ENCODE assay signal across 11 cellular contexts in genomic region chr1:220956861-220957605, GRCh38.
DNase-seq lines count a peak whose midpoint lies in the region; ATAC-seq, FAIRE-seq and TF ChIP-seq lines count a peak whose summit lies in the region.
"Had no signal": no experiment of that assay in that cellular context is flagged by ENCODE, and none has a peak within 500 bp of the region (broad histone marks: within the 10 kb centered on the region; RNA-seq: fewer than 3 reads in every experiment).

No MANE protein-coding gene starts in this region.

- H3K4me1 ChIP-seq in gastrocnemius medialis = no peaks in the 10 kb centered on the region

- no peak for TF ChIP-seq POLR2A in gastrocnemius medialis (IDR thresholded peaks at IDR 0.05)

- no peaks in the 10 kb centered on the region for H3K9me3 ChIP-seq in gastrocnemius medialis

- H3K27ac ChIP-seq in gastrocnemius medialis = peak overlapping the region in 1 of 4 donors; percentile 12

- H3K27me3 ChIP-seq in gastrocnemius medialis = no peaks in the 10 kb centered on the region

- intact Hi-C loops in gastrocnemius medialis (cut with DNase I; ENCODE audit: low total_unique reads) = no loop called here

- H3K36me3 ChIP-seq in gastrocnemius medialis = no peaks in the 10 kb centered on the region

- FAIRE-seq in RCC 7860 (lab: Jason Lieb, UNC) = peak; percentile 95

- in situ Hi-C loops in gastrocnemius medialis (cut with MboI; ENCODE audit: low sequenced_read_pairs in 4 of 4) = no loop called here

- H3K4me3 ChIP-seq in fibroblast of mammary gland (ENCODE audit: control insufficient read depth, low read depth, low read length) = no peak overlapping the region
- H3K4me3 ChIP-seq in gastrocnemius medialis = no peak overlapping the region

- TF ChIP-seq CTCF in fibroblast of mammary gland (conservative IDR thresholded peaks at IDR 0.05; ENCODE audit: control insufficient read depth, insufficient read depth, low read depth, low read length) (no peak), gastrocnemius medialis (IDR thresholded peaks at IDR 0.05 in 4 of 5, conservative IDR thresholded peaks at IDR 0.05 in 1 of 5) (no peak)

- peak; percentile 62 to 80 for ATAC-seq in gastrocnemius medialis
- ATAC-seq: natural killer cell had no signal

- DNase-seq in ELR (ENCODE audit: low read depth) (peak; percentile 95), RCC 7860 (ENCODE audit: low spot score) (peak; percentile 90), fibroblast of mammary gland (ENCODE audit: low read depth) (peak; percentile 100), gastrocnemius medialis (no peak), COR-L47 (lab: John Stamatoyannopoulos, UW) (no peak), NCI-H446 treated with DMSO at 0.1 percent for 48 hours (lab: John Stamatoyannopoulos, UW) (no peak)
- no peak for DNase-seq in activated T-cell treated with anti-CD3 and anti-CD28 coated beads, Interleukin-2, amount 50 U/mL, for 48 hours
- no peak for DNase-seq in central memory CD4-positive, alpha-beta T cell
- DNase-seq: natural killer cell, NCI-H2081, T-helper 2 cell had no signal

Comparison
In these comparisons a context has a peak if more than half of its experiments do, and no peak if none do; other contexts are left out.
1. DNase-seq: peak in ELR (single experiment), RCC 7860 (single experiment) and fibroblast of mammary gland (single experiment); none in gastrocnemius medialis (0 of 2), COR-L47 (single experiment), NCI-H446 treated with DMSO at 0.1 percent for 48 hours (single experiment), activated T-cell treated with anti-CD3 and anti-CD28 coated beads, Interleukin-2, amount 50 U/mL, for 48 hours (0 of 2) and central memory CD4-positive, alpha-beta T cell (single experiment).